Comparison of ENCODE assay signal across 8 cellular contexts in the genomic region with DNA sequence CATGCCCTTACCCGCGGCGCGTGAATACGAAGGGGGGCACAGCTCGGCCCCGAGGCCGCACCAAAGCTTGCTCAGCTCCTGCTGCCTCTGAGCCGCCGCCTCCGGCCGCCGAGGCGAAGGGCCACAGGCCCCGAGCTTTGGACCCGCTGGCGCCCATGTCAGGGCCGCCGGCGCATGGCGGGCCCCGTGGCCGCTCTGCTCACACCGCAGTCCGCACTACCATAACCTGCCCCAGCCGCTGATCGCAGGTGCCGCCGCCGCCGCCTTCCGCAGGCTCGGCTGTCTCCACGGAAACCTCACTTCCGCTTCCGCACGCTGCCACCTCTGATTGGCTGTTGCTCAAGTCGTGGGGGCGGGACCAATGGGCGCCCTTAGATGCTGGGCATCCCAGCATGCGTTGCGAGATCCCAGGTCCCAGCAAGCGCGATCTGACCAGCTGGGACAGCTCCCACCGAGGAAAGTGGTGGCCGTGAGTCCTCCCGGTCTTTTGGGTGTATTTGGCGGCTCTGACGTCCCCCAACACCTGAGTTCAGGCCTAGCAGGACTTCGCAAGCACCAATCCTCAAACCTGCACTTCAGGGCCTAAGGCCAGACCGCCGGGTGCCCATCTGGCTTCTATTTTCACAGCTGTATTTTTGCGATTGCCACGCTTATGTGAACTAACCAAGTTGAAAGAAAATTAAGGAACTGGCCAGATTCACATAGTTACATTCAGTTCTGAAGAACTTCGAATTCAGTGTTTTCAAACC. TPM values are rescaled to one million over a fixed set of nuclear protein-coding genes. Genes with fewer than 3 reads are reported as not detected.
DNase-seq lines count a peak whose midpoint lies in the region; ATAC-seq, FAIRE-seq and TF ChIP-seq lines count a peak whose summit lies in the region.

A gene with protein sequence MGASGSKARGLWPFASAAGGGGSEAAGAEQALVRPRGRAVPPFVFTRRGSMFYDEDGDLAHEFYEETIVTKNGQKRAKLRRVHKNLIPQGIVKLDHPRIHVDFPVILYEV (minus strand): TSS at position 281 of the 749 bp plus-strand sequence. CDS start 124 bp downstream, at position 157.

- peak within 1 kb of the TSS; percentile 83 to 94 (median 86) for H3K4me3 ChIP-seq in esophagus squamous epithelium

- H3K36me3 ChIP-seq in esophagus squamous epithelium, result peaks cover 24 to 60% (median 26%) of the 10 kb centered on the region in 3 donors

- H3K27me3 Mint-ChIP-seq in activated T-cell treated with anti-CD3 and anti-CD28 coated beads, Interleukin-2, amount 50 U/mL, for 72 hours (ENCODE audit: low read depth), result no peaks in the 10 kb centered on the region
- H3K27me3 Mint-ChIP-seq in naive B cell, result no peaks in the 10 kb centered on the region
- H3K27me3 Mint-ChIP-seq in stimulated activated memory B cell treated with anti-CD40 and anti-IgM and Interleukin-4, amounts not matched to agents 10 μg/mL and 1 μg/mL and 100 μg/mL, for 72 hours, result no peaks in the 10 kb centered on the region

- intact Hi-C loops in esophagus squamous epithelium (cut with DNase I), result loop anchor here (10.0 kb wide), 1 partner anchor 53 kb away; a partner anchor contains a TSS

- TF ChIP-seq POLR2A in esophagus squamous epithelium (IDR thresholded peaks at IDR 0.05), result peak in 3 of 4 donors; percentile 62 to 81 (median 78)

- peak within 1 kb of the TSS; percentile 89 for H3K27ac Mint-ChIP-seq in activated T-cell treated with anti-CD3 and anti-CD28 coated beads, Interleukin-2, amount 50 U/mL, for 72 hours
- H3K27ac Mint-ChIP-seq in naive B cell, result peak within 1 kb of the TSS; percentile 42 to 94 (median 90)
- peak within 1 kb of the TSS; percentile 85 for H3K27ac Mint-ChIP-seq in stimulated activated memory B cell treated with anti-CD40 and anti-IgM and Interleukin-4, amounts not matched to agents 10 μg/mL and 1 μg/mL and 100 μg/mL, for 72 hours

- peaks cover 4 to 7% of the 10 kb centered on the region in 2 donors for H3K36me3 Mint-ChIP-seq in activated T-cell treated with anti-CD3 and anti-CD28 coated beads, Interleukin-2, amount 50 U/mL, for 72 hours (ENCODE audit: insufficient read depth in 2 of 2)
- no peaks in the 10 kb centered on the region for H3K36me3 Mint-ChIP-seq in naive B cell
- peaks cover 30% of the 10 kb centered on the region for H3K36me3 Mint-ChIP-seq in stimulated activated memory B cell treated with anti-CD40 and anti-IgM and Interleukin-4, amounts not matched to agents 10 μg/mL and 1 μg/mL and 100 μg/mL, for 72 hours

- peaks cover 34% of the 10 kb centered on the region for H3K4me1 Mint-ChIP-seq in activated T-cell treated with anti-CD3 and anti-CD28 coated beads, Interleukin-2, amount 50 U/mL, for 72 hours (ENCODE audit: low read depth)
- peaks cover 16 to 42% (median 30%) of the 10 kb centered on the region in 3 donors for H3K4me1 Mint-ChIP-seq in naive B cell
- H3K4me1 Mint-ChIP-seq in stimulated activated memory B cell treated with anti-CD40 and anti-IgM and Interleukin-4, amounts not matched to agents 10 μg/mL and 1 μg/mL and 100 μg/mL, for 72 hours, result peaks cover 47% of the 10 kb centered on the region

- DNase-seq in DMS53 (lab: John Stamatoyannopoulos, UW) (peak; percentile 95), KG1 (lab: John Stamatoyannopoulos, UW) (peak; percentile 96), RCC 7860 (ENCODE audit: low spot score) (peak; percentile 84), esophagus squamous epithelium (lab: John Stamatoyannopoulos, UW) (peak; percentile 78), naive B cell (peak; percentile 92)
- peak; percentile 95 to 97 for DNase-seq in activated T-cell treated with anti-CD3 and anti-CD28 coated beads, Interleukin-2, amount 50 U/mL, for 72 hours

- peaks cover 26 to 72% (median 29%) of the 10 kb centered on the region in 3 donors for H3K4me1 ChIP-seq in esophagus squamous epithelium

- WGBS in esophagus squamous epithelium, 2 donors, result 1 to 7% methylated on average over 12 to 30 of the region's 55 CpGs

- H3K9me3 Mint-ChIP-seq in activated T-cell treated with anti-CD3 and anti-CD28 coated beads, Interleukin-2, amount 50 U/mL, for 72 hours, result no peaks in the 10 kb centered on the region
- no peaks in the 10 kb centered on the region for H3K9me3 Mint-ChIP-seq in naive B cell
- no peaks in the 10 kb centered on the region for H3K9me3 Mint-ChIP-seq in stimulated activated memory B cell treated with anti-CD40 and anti-IgM and Interleukin-4, amounts not matched to agents 10 μg/mL and 1 μg/mL and 100 μg/mL, for 72 hours

- H3K9me3 ChIP-seq in esophagus squamous epithelium, result no peaks in the 10 kb centered on the region

- ATAC-seq in GM21723 (IDR thresholded peaks at IDR 0.05; ENCODE audit: unreplicated experiment), result peak; percentile 85
- peak; percentile 94 to 95 for ATAC-seq in activated T-cell treated with anti-CD3 and anti-CD28 coated beads, Interleukin-2, amount 50 U/mL, for 72 hours (replicated peaks in 1 of 2)
- peak; percentile 94 to 96 for ATAC-seq in naive B cell (ENCODE audit: low read depth in 2 of 2)
- peak; percentile 96 for ATAC-seq in stimulated activated memory B cell treated with anti-CD40 and anti-IgM and Interleukin-4, amounts not matched to agents 10 μg/mL and 1 μg/mL and 100 μg/mL, for 72 hours

- FAIRE-seq in RCC 7860 (lab: Jason Lieb, UNC), result peak; percentile 72

- H3K27me3 ChIP-seq in esophagus squamous epithelium, result no peaks in the 10 kb centered on the region

- H3K27ac ChIP-seq in esophagus squamous epithelium, result peak within 1 kb of the TSS; percentile 85 to 93 (median 90)

- TF ChIP-seq CTCF in esophagus squamous epithelium (IDR thresholded peaks at IDR 0.05), result peak in 2 of 6 experiments; percentile 11 to 36

- peak within 1 kb of the TSS; percentile 86 to 87 for H3K4me3 Mint-ChIP-seq in activated T-cell treated with anti-CD3 and anti-CD28 coated beads, Interleukin-2, amount 50 U/mL, for 72 hours
- peak within 1 kb of the TSS; percentile 82 to 97 (median 92) for H3K4me3 Mint-ChIP-seq in naive B cell
- H3K4me3 Mint-ChIP-seq in stimulated activated memory B cell treated with anti-CD40 and anti-IgM and Interleukin-4, amounts not matched to agents 10 μg/mL and 1 μg/mL and 100 μg/mL, for 72 hours, result peak within 1 kb of the TSS; percentile 83

RNA-seq across cellular contexts. Expression of the gene that starts here (rescaled TPM):
- total RNA-seq in activated T-cell treated with anti-CD3 and anti-CD28 coated beads, Interleukin-2, amount 50 U/mL, for 72 hours, result 10 to 100 TPM; 16.2 to 16.8 TPM
- 10 to 100 TPM; 16.0 to 42.9 (median 27.4) TPM for total RNA-seq in esophagus squamous epithelium
- 10 to 100 TPM; 39.2 to 60.2 (median 46.3) TPM for polyA plus RNA-seq in naive B cell (ENCODE audit: low read depth in 6 of 6)

Comparison
In these comparisons a context has a peak if more than half of its experiments do, and no peak if none do; other contexts are left out.
1. Peak in every context shown above with its lines: DNase-seq, ATAC-seq, H3K4me3 ChIP-seq and H3K27ac ChIP-seq.